Comparison of ENCODE assay signal across 1 cellular context in genomic region chr6:42805297-42805861, GRCh38.
TF ChIP-seq lines count a peak whose summit lies in the region.

No MANE protein-coding gene starts in this region.

TF ChIP-seq in HepG2, 621 proteins besides CTCF, POLR2A, EP300 and RAD21 (continued from another document and continues in another):
- TF ChIP-seq, protein P1, sequence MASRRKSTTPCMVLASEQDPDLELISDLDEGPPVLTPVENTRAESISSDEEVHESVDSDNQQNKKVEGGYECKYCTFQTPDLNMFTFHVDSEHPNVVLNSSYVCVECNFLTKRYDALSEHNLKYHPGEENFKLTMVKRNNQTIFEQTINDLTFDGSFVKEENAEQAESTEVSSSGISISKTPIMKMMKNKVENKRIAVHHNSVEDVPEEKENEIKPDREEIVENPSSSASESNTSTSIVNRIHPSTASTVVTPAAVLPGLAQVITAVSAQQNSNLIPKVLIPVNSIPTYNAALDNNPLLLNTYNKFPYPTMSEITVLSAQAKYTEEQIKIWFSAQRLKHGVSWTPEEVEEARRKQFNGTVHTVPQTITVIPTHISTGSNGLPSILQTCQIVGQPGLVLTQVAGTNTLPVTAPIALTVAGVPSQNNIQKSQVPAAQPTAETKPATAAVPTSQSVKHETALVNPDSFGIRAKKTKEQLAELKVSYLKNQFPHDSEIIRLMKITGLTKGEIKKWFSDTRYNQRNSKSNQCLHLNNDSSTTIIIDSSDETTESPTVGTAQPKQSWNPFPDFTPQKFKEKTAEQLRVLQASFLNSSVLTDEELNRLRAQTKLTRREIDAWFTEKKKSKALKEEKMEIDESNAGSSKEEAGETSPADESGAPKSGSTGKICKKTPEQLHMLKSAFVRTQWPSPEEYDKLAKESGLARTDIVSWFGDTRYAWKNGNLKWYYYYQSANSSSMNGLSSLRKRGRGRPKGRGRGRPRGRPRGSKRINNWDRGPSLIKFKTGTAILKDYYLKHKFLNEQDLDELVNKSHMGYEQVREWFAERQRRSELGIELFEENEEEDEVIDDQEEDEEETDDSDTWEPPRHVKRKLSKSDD (CRISPR knock-in tag; IDR thresholded peaks at IDR 0.05; ENCODE audit: low read depth), result no peak
- TF ChIP-seq ZFAT (CRISPR knock-in tag; conservative IDR thresholded peaks at IDR 0.05), result no peak
- TF ChIP-seq NR2F2 (IDR thresholded peaks at IDR 0.05; ENCODE audit: borderline replicate concordance, low read depth), result no peak
- no peak for TF ChIP-seq SMYD3 (CRISPR knock-in tag; IDR thresholded peaks at IDR 0.05)
- no peak for TF ChIP-seq SOX13 (IDR thresholded peaks at IDR 0.05)
- TF ChIP-seq SOX13 (CRISPR knock-in tag; conservative IDR thresholded peaks at IDR 0.05 in 1 of 2, IDR thresholded peaks at IDR 0.05 in 1 of 2), result peak in 1 of 2 experiments; percentile 30; a peak in 1 of 4 replicates
- no peak for TF ChIP-seq JUND (CRISPR knock-in tag; IDR thresholded peaks at IDR 0.05)
- peak; percentile 74 for TF ChIP-seq FOXA3 (CRISPR knock-in tag; IDR thresholded peaks at IDR 0.05)
- no peak for TF ChIP-seq KDM5B (CRISPR knock-in tag; IDR thresholded peaks at IDR 0.05; ENCODE audit: borderline replicate concordance)
- TF ChIP-seq, protein P2, sequence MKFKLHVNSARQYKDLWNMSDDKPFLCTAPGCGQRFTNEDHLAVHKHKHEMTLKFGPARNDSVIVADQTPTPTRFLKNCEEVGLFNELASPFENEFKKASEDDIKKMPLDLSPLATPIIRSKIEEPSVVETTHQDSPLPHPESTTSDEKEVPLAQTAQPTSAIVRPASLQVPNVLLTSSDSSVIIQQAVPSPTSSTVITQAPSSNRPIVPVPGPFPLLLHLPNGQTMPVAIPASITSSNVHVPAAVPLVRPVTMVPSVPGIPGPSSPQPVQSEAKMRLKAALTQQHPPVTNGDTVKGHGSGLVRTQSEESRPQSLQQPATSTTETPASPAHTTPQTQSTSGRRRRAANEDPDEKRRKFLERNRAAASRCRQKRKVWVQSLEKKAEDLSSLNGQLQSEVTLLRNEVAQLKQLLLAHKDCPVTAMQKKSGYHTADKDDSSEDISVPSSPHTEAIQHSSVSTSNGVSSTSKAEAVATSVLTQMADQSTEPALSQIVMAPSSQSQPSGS (CRISPR knock-in tag; IDR thresholded peaks at IDR 0.05), result no peak
- peak; percentile 17; the same call in 1 of the 2 replicates for TF ChIP-seq SOX5 (CRISPR knock-in tag; IDR thresholded peaks at IDR 0.05; ENCODE audit: borderline replicate concordance)
- TF ChIP-seq BCL3 (CRISPR knock-in tag; IDR thresholded peaks at IDR 0.05), result no peak; the same call in 1 of the 2 replicates
- TF ChIP-seq, protein P3, sequence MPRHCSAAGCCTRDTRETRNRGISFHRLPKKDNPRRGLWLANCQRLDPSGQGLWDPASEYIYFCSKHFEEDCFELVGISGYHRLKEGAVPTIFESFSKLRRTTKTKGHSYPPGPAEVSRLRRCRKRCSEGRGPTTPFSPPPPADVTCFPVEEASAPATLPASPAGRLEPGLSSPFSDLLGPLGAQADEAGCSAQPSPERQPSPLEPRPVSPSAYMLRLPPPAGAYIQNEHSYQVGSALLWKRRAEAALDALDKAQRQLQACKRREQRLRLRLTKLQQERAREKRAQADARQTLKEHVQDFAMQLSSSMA (CRISPR knock-in tag; IDR thresholded peaks at IDR 0.05), result no peak
- TF ChIP-seq PPARG (CRISPR knock-in tag; conservative IDR thresholded peaks at IDR 0.05), result peak; percentile 65; the same call in 1 of the 2 replicates
- no peak for TF ChIP-seq ATF7 (IDR thresholded peaks at IDR 0.05)
- TF ChIP-seq ATF7 (CRISPR knock-in tag; IDR thresholded peaks at IDR 0.05), result no peak
- peak in 1 of 2 experiments; percentile 9; a peak in 1 of 4 replicates for TF ChIP-seq REST (IDR thresholded peaks at IDR 0.05; ENCODE audit: borderline replicate concordance in 1 of 2, low read depth in 1 of 2, low read length in 2 of 2)
- TF ChIP-seq ZNF354B (CRISPR knock-in tag; IDR thresholded peaks at IDR 0.05), result no peak
- TF ChIP-seq FOSL2 (CRISPR knock-in tag; IDR thresholded peaks at IDR 0.05), result peak; percentile 64
- TF ChIP-seq GABPB1 (CRISPR knock-in tag; IDR thresholded peaks at IDR 0.05), result no peak
- TF ChIP-seq RARA (CRISPR knock-in tag; IDR thresholded peaks at IDR 0.05), result peak; percentile 69
- TF ChIP-seq SAFB2 (CRISPR knock-in tag; IDR thresholded peaks at IDR 0.05; ENCODE audit: borderline replicate concordance, low read depth), result no peak
- no peak for TF ChIP-seq ZNF326 (CRISPR knock-in tag; IDR thresholded peaks at IDR 0.05; ENCODE audit: borderline replicate concordance)
- TF ChIP-seq, protein P4, sequence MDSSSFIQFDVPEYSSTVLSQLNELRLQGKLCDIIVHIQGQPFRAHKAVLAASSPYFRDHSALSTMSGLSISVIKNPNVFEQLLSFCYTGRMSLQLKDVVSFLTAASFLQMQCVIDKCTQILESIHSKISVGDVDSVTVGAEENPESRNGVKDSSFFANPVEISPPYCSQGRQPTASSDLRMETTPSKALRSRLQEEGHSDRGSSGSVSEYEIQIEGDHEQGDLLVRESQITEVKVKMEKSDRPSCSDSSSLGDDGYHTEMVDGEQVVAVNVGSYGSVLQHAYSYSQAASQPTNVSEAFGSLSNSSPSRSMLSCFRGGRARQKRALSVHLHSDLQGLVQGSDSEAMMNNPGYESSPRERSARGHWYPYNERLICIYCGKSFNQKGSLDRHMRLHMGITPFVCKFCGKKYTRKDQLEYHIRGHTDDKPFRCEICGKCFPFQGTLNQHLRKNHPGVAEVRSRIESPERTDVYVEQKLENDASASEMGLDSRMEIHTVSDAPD (CRISPR knock-in tag; IDR thresholded peaks at IDR 0.05), result no peak
- no peak for TF ChIP-seq ZNF235 (CRISPR knock-in tag; IDR thresholded peaks at IDR 0.05; ENCODE audit: borderline replicate concordance)
- no peak for TF ChIP-seq NR2F6 (IDR thresholded peaks at IDR 0.05)
- 0 out of 2 replicates have a peak, but pooled peaks have one; percentile 8 for TF ChIP-seq NR2F6 (CRISPR knock-in tag; IDR thresholded peaks at IDR 0.05)
- TF ChIP-seq FOXO1 (CRISPR knock-in tag; IDR thresholded peaks at IDR 0.05), result no peak
- no peak for TF ChIP-seq CC2D1A (CRISPR knock-in tag; IDR thresholded peaks at IDR 0.05)
- no peak for TF ChIP-seq KLF9 (CRISPR knock-in tag; IDR thresholded peaks at IDR 0.05; ENCODE audit: low read depth)
- TF ChIP-seq ZNF513 (CRISPR knock-in tag; conservative IDR thresholded peaks at IDR 0.05), result no peak
- no peak for TF ChIP-seq ZNF550 (CRISPR knock-in tag; IDR thresholded peaks at IDR 0.05; ENCODE audit: borderline replicate concordance)
- TF ChIP-seq FOXK1 (CRISPR knock-in tag; IDR thresholded peaks at IDR 0.05; ENCODE audit: borderline replicate concordance, low read depth), result 0 out of 2 replicates have a peak, but pooled peaks have one; percentile 26
- TF ChIP-seq ATF6 (CRISPR knock-in tag; conservative IDR thresholded peaks at IDR 0.05), result no peak
- TF ChIP-seq SYNCRIP (IDR thresholded peaks at IDR 0.05; ENCODE audit: insufficient read depth, low read depth, low read length), result no peak
- TF ChIP-seq MXD3 (CRISPR knock-in tag; IDR thresholded peaks at IDR 0.05), result no peak
- no peak for TF ChIP-seq LCORL (IDR thresholded peaks at IDR 0.05)
- TF ChIP-seq LCORL (CRISPR knock-in tag; IDR thresholded peaks at IDR 0.05), result peak; percentile 57; the same call in 1 of the 2 replicates
- 0 out of 2 replicates have a peak, but pooled peaks have one; percentile 20 for TF ChIP-seq ZFP36L1 (CRISPR knock-in tag; IDR thresholded peaks at IDR 0.05)
- TF ChIP-seq HDAC1 (CRISPR knock-in tag; IDR thresholded peaks at IDR 0.05), result peak; percentile 52; the same call in 1 of the 2 replicates
- TF ChIP-seq ZBTB37 (CRISPR knock-in tag; IDR thresholded peaks at IDR 0.05), result no peak
- TF ChIP-seq TRIM22 (IDR thresholded peaks at IDR 0.05), result no peak
- TF ChIP-seq SPEN (CRISPR knock-in tag; IDR thresholded peaks at IDR 0.05; ENCODE audit: low read depth), result no peak
- TF ChIP-seq ZBTB21 (CRISPR knock-in tag; IDR thresholded peaks at IDR 0.05), result no peak
- no peak for TF ChIP-seq KAT2B (IDR thresholded peaks at IDR 0.05; ENCODE audit: borderline replicate concordance, low read depth, low read length)
- TF ChIP-seq KDM4B (CRISPR knock-in tag; IDR thresholded peaks at IDR 0.05), result no peak
- TF ChIP-seq ZNF562 (CRISPR knock-in tag; IDR thresholded peaks at IDR 0.05; ENCODE audit: borderline replicate concordance), result no peak
- TF ChIP-seq HDAC2 (CRISPR knock-in tag; IDR thresholded peaks at IDR 0.05), result no peak
